In the genomic region with DNA sequence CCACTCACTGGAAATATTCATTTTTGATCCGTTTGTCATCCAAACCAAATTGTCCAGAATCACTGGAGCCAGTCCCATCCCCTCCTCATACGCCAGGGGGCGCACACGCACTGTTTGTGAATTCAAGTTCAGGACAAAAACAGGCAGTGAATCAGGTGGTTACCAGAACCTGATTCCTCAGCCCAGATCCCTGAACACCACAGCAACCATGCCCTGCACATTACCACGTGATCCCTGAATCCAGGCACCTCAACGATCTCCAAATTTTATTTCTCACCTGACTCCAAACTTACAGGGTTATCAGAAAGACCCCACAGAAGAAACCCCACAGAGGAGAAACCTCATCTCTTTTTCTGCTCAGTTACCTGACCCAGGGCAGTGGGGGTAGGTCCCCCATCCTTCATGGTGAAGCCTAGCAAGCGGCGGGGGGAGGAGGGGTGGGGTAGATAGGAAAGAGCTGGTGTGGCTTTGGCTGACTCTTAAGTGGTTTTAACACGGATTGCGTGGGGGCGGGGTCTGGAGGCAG, we compare ENCODE assay signal across 8 cellular contexts. TPM values are rescaled to one million over a fixed set of nuclear protein-coding genes. Genes with fewer than 3 reads are reported as not detected.
DNase-seq lines count a peak whose midpoint lies in the region; ATAC-seq and TF ChIP-seq lines count a peak whose summit lies in the region.

No MANE protein-coding gene starts in this region.

- H3K9me3 ChIP-seq in heart left ventricle, result no peaks in the 10 kb centered on the region
- no peaks in the 10 kb centered on the region for H3K9me3 ChIP-seq in uterus

- DNase-seq in NCI-H146 (lab: John Stamatoyannopoulos, UW), result peak; percentile 69
- DNase-seq in SW480 (ENCODE audit: low spot score), result peak; percentile 84
- peak; percentile 69 for DNase-seq in activated naive CD8-positive, alpha-beta T cell treated with anti-CD3 and anti-CD28 coated beads, Interleukin-2, amount 50 U/mL, for 16 hours (ENCODE audit: low read depth, low spot score)
- peak; percentile 74 to 89 (median 79) for DNase-seq in heart left ventricle
- peak; percentile 78 for DNase-seq in progenitor cell of endocrine pancreas (ENCODE audit: low spot score, unreplicated experiment)
- peak; percentile 86 to 87 for DNase-seq in uterus

- TF ChIP-seq POLR2A in heart left ventricle (IDR thresholded peaks at IDR 0.05) (no peak), uterus (IDR thresholded peaks at IDR 0.05) (no peak)

- peak overlapping the region; percentile 85 for H3K27ac Mint-ChIP-seq in progenitor cell of endocrine pancreas
- no peak overlapping the region for H3K27ac Mint-ChIP-seq in stimulated activated memory B cell treated with anti-CD40 and anti-IgM and Interleukin-4, amounts not matched to agents 10 μg/mL and 1 μg/mL and 100 μg/mL, for 72 hours

- H3K36me3 ChIP-seq in heart left ventricle (no peaks in the 10 kb centered on the region), uterus (no peaks in the 10 kb centered on the region)

- peaks cover 4% of the 10 kb centered on the region for H3K36me3 Mint-ChIP-seq in progenitor cell of endocrine pancreas (ENCODE audit: insufficient read depth)
- H3K36me3 Mint-ChIP-seq in stimulated activated memory B cell treated with anti-CD40 and anti-IgM and Interleukin-4, amounts not matched to agents 10 μg/mL and 1 μg/mL and 100 μg/mL, for 72 hours, result no peaks in the 10 kb centered on the region

- TF ChIP-seq CTCF in GM12801 (IDR thresholded peaks at IDR 0.05; ENCODE audit: extremely low read depth, insufficient read length) (peak; percentile 52), heart left ventricle (IDR thresholded peaks at IDR 0.05) (peak; percentile 91 to 97 (median 95)), progenitor cell of endocrine pancreas (IDR thresholded peaks at IDR 0.05; ENCODE audit: unreplicated experiment) (peak; percentile 94), uterus (IDR thresholded peaks at IDR 0.05) (peak; percentile 92 to 97 (median 96))

- WGBS in heart left ventricle, 4 donors, result 19 to 23% (median 21%) methylated on average over 11 of the region's 11 CpGs

- peak overlapping the region; percentile 84 for H3K4me3 Mint-ChIP-seq in progenitor cell of endocrine pancreas (ENCODE audit: low read depth)
- H3K4me3 Mint-ChIP-seq in stimulated activated memory B cell treated with anti-CD40 and anti-IgM and Interleukin-4, amounts not matched to agents 10 μg/mL and 1 μg/mL and 100 μg/mL, for 72 hours, result no peak overlapping the region

- peaks cover 0 to 24% (median 4%) of the 10 kb centered on the region in 12 donors for H3K4me1 ChIP-seq in heart left ventricle
- no peaks in the 10 kb centered on the region for H3K4me1 ChIP-seq in uterus

- no peaks in the 10 kb centered on the region for H3K9me3 Mint-ChIP-seq in progenitor cell of endocrine pancreas (ENCODE audit: low read depth)
- H3K9me3 Mint-ChIP-seq in stimulated activated memory B cell treated with anti-CD40 and anti-IgM and Interleukin-4, amounts not matched to agents 10 μg/mL and 1 μg/mL and 100 μg/mL, for 72 hours, result no peaks in the 10 kb centered on the region

- intact Hi-C loops in heart left ventricle (cut with DNase I), result loop anchor here (2.0 to 10.0 kb wide), 16 partner anchors 120 to 526 kb away; partner anchors contain the start of genes KDM4A (in 6 of the 10), ARTN (in 3 of the 10) and ST3GAL3 (in 1 of the 10)
- intact Hi-C loops in uterus (cut with DNase I; ENCODE audit: low total_unique reads), result no loop called here

- H3K27me3 Mint-ChIP-seq in progenitor cell of endocrine pancreas, result peaks cover 19% of the 10 kb centered on the region
- peaks cover 72% of the 10 kb centered on the region for H3K27me3 Mint-ChIP-seq in stimulated activated memory B cell treated with anti-CD40 and anti-IgM and Interleukin-4, amounts not matched to agents 10 μg/mL and 1 μg/mL and 100 μg/mL, for 72 hours

- H3K27ac ChIP-seq in heart left ventricle, result peak overlapping the region in 1 of 12 donors; percentile 88
- H3K27ac ChIP-seq in uterus, result peak overlapping the region in 1 of 2 donors; percentile 91

- ATAC-seq in heart left ventricle, result peak; percentile 62 to 77 (median 75)
- no peak for ATAC-seq in stimulated activated memory B cell treated with anti-CD40 and anti-IgM and Interleukin-4, amounts not matched to agents 10 μg/mL and 1 μg/mL and 100 μg/mL, for 72 hours

- H3K27me3 ChIP-seq in heart left ventricle, result peaks cover 0 to 27% (median 0%) of the 10 kb centered on the region in 9 donors
- no peaks in the 10 kb centered on the region for H3K27me3 ChIP-seq in uterus

- H3K4me1 Mint-ChIP-seq in progenitor cell of endocrine pancreas (ENCODE audit: low read depth), result peaks cover 36% of the 10 kb centered on the region
- peaks cover 15% of the 10 kb centered on the region for H3K4me1 Mint-ChIP-seq in stimulated activated memory B cell treated with anti-CD40 and anti-IgM and Interleukin-4, amounts not matched to agents 10 μg/mL and 1 μg/mL and 100 μg/mL, for 72 hours

- H3K4me3 ChIP-seq in heart left ventricle, result no peak overlapping the region
- no peak overlapping the region for H3K4me3 ChIP-seq in uterus

RNA-seq across cellular contexts. Expression of gene PTPRF, which starts 1.4 kb away (rescaled TPM):
- total RNA-seq in heart left ventricle (10 to 100 TPM in 1 of 9 donors, 1 to 10 TPM in 8; 2.1 to 74.1 (median 6.3) TPM), progenitor cell of endocrine pancreas (482 and 520 TPM in 2 replicates), uterus (100 to 1,000 TPM in 2 of 4 donors, 10 to 100 TPM in 2; 24.7 to 172 (median 124) TPM)
- polyA plus RNA-seq in heart left ventricle, result 1 to 10 TPM in 1 of 2 donors, under 1 TPM in 1; 0.91 to 4.0 TPM
